In the genomic region with DNA sequence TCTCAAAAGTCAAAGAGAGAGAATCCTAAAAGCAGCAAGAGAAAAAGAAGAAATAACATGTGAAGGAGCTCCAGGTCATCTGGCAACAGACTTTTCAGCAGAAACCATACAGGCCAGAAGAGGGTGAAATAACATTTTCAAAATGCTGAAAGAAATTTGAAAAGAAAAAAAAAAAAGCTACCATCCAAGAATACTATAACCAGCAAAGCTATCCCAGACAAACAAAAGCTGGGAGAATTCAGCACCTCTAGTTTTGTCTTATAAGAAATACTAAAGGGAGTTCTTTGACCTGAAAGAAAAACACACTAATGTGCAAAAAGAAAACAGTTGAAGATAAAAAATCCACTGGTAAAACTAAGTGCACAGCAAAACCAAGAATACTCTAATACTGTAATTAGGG, we compare ENCODE assay signal across 25 cellular contexts. TPM values are rescaled to one million over a fixed set of nuclear protein-coding genes. Genes with fewer than 3 reads are reported as not detected.
DNase-seq lines count a peak whose midpoint lies in the region; ATAC-seq, FAIRE-seq and TF ChIP-seq lines count a peak whose summit lies in the region.
"Had no signal": no experiment of that assay in that cellular context is flagged by ENCODE, and none has a peak within 500 bp of the region (broad histone marks: within the 10 kb centered on the region; RNA-seq: fewer than 3 reads in every experiment).

No MANE protein-coding gene starts in this region.

- POLR2A ChIA-PET in HEK293 (lab: Yijun Ruan, JAX): interaction anchor here (0.6 kb wide), 1 partner anchor 22 kb away, joined by 3 read pairs; no protein-coding TSS in a partner anchor

- H3K27ac ChIP-seq in HEK293 (ENCODE audit: extremely low read depth, low read depth, low read length): no peak overlapping the region
- no peak overlapping the region for H3K27ac ChIP-seq in endodermal cell (ENCODE audit: low read depth, low read length)
- H3K27ac ChIP-seq: BLaER1 had no signal

- H3K9ac ChIP-seq in endodermal cell (ENCODE audit: extremely low read depth, low read length, poor library complexity, severe bottlenecking): no peak overlapping the region
- H3K9ac ChIP-seq: BLaER1 had no signal

- H3K9me3 Mint-ChIP-seq in endodermal cell: peaks cover 30% of the 10 kb centered on the region

- no peaks in the 10 kb centered on the region for H3K4me1 Mint-ChIP-seq in endodermal cell
- H3K4me1 Mint-ChIP-seq: CD14-positive monocyte; CD4-positive, alpha-beta memory T cell; CD8-positive, alpha-beta memory T cell had no signal

- ATAC-seq in HG02678 (IDR thresholded peaks at IDR 0.05; ENCODE audit: unreplicated experiment): no peak
- ATAC-seq: GM12878 had no signal

- FAIRE-seq in GM18507 (lab: Jason Lieb, UNC): peak; percentile 21
- FAIRE-seq: GM12878, GM12892, GM19239 had no signal

- no peaks in the 10 kb centered on the region for H3K27me3 ChIP-seq in endodermal cell (ENCODE audit: control insufficient read depth, insufficient read depth, low read length, poor library complexity, severe bottlenecking)
- H3K27me3 ChIP-seq: BE2C, BLaER1 had no signal

- no peak for DNase-seq in GM18507 (ENCODE audit: extremely low spot score, insufficient read length, low read depth)
- no peak for DNase-seq in endodermal cell
- no peak for DNase-seq in activated gamma-delta T cell treated with Interleukin-2 at 50 U/mL for 16 hours
- DNase-seq: 8988T; ACHN; BE2C; C1 segment of cervical spinal cord; CD4-positive, alpha-beta memory T cell; CD4-positive, CD25-positive, alpha-beta regulatory T cell; CD8-positive, alpha-beta memory T cell; COR-L47; DMS 273 treated with DMSO at 0.1 percent for 48 hours; DMS153; DMS53; DMS79; DND-41; EL; GDM1 had no signal

- 0 out of 2 replicates have a peak, but pooled peaks cover 5% of the 10 kb centered on the region for H3K4me1 ChIP-seq in HEK293 (ENCODE audit: control insufficient read depth, insufficient read depth, low read length)
- no peaks in the 10 kb centered on the region for H3K4me1 ChIP-seq in endodermal cell (ENCODE audit: control insufficient read depth, insufficient read depth, low read length)
- H3K4me1 ChIP-seq: BE2C, BLaER1 had no signal

- no peaks in the 10 kb centered on the region for H3K27me3 Mint-ChIP-seq in endodermal cell (ENCODE audit: insufficient read depth)
- H3K27me3 Mint-ChIP-seq: CD4-positive, alpha-beta memory T cell; CD4-positive, CD25-positive, alpha-beta regulatory T cell; CD8-positive, alpha-beta memory T cell had no signal

- H3K27ac Mint-ChIP-seq in endodermal cell: no peak overlapping the region
- H3K27ac Mint-ChIP-seq: CD14-positive monocyte; CD4-positive, alpha-beta memory T cell; CD4-positive, CD25-positive, alpha-beta regulatory T cell had no signal

- H3K36me3 ChIP-seq in HEK293 (ENCODE audit: control insufficient read depth in 2 of 2, insufficient read depth in 1 of 2, low read length in 2 of 2) (no peaks in the 10 kb centered on the region; a peak in 1 of 3 replicates), endodermal cell (ENCODE audit: control insufficient read depth, insufficient read depth, low read length) (no peaks in the 10 kb centered on the region)
- H3K36me3 ChIP-seq: BE2C, BLaER1 had no signal

- TF ChIP-seq CTCF in HEK293 (tag by site-specific recombination; IDR thresholded peaks at IDR 0.05) (no peak), endodermal cell (conservative IDR thresholded peaks at IDR 0.05) (no peak)

- no peak overlapping the region for H3K4me3 ChIP-seq in HEK293 (ENCODE audit: low read depth, low read length)
- H3K4me3 ChIP-seq in endodermal cell (ENCODE audit: low read length): peak overlapping the region; percentile 29
- H3K4me3 ChIP-seq: BLaER1, GM12878 had no signal

- CTCF ChIA-PET in HEK293 (lab: Yijun Ruan, JAX): no interaction called here

- H3K9me3 ChIP-seq in HEK293 (ENCODE audit: control insufficient read depth, insufficient read depth, low read depth, low read length) (peaks cover 3% of the 10 kb centered on the region; the same call in 1 of the 2 replicates), endodermal cell (ENCODE audit: control insufficient read depth, low read length) (peaks cover 12% of the 10 kb centered on the region)
- H3K9me3 ChIP-seq: BE2C had no signal

- H3K36me3 Mint-ChIP-seq in endodermal cell (ENCODE audit: low read depth): no peaks in the 10 kb centered on the region
- H3K36me3 Mint-ChIP-seq: CD4-positive, CD25-positive, alpha-beta regulatory T cell had no signal

- no peak overlapping the region for H3K4me3 Mint-ChIP-seq in endodermal cell
- H3K4me3 Mint-ChIP-seq: CD14-positive monocyte; CD4-positive, alpha-beta memory T cell; CD4-positive, CD25-positive, alpha-beta regulatory T cell; CD8-positive, alpha-beta memory T cell had no signal

TF ChIP-seq in HEK293, 187 proteins besides CTCF, POLR2A, EP300 and RAD21:
- peak; percentile 88 for TF ChIP-seq ZNF677 (tag by site-specific recombination; IDR thresholded peaks at IDR 0.05)
- no peak for TF ChIP-seq ZNF214 (tag by site-specific recombination; IDR thresholded peaks at IDR 0.05; ENCODE audit: borderline replicate concordance)
- 0 out of 2 replicates have a peak, but pooled peaks have one; percentile 59 for TF ChIP-seq TRIM28 (IDR thresholded peaks at IDR 0.05; ENCODE audit: borderline replicate concordance, low read length)
- no peak for TF ChIP-seq ZBTB8A (tag by site-specific recombination; IDR thresholded peaks at IDR 0.05)
- TF ChIP-seq SETDB1 (IDR thresholded peaks at IDR 0.05; ENCODE audit: insufficient read length, low read length): peak; percentile 95

RNA-seq across cellular contexts. Expression of a gene that starts 36.8 kb away (rescaled TPM):
- total RNA-seq in endodermal cell: 1 to 10 TPM; 1.9 to 2.3 TPM
- polyA plus RNA-seq in endodermal cell (2013, experiment 1 of 2): 1.00 TPM
- polyA plus RNA-seq in endodermal cell (2013, experiment 2 of 2): 0.91 TPM
- polyA plus RNA-seq: CD8-positive, alpha-beta memory T cell had no signal
